8 cellular contexts compared by ENCODE assay signal in genomic region chr2:11775384-11775783, GRCh38. TPM values are rescaled to one million over a fixed set of nuclear protein-coding genes. Genes with fewer than 3 reads are reported as not detected.
DNase-seq lines count a peak whose midpoint lies in the region; ATAC-seq and TF ChIP-seq lines count a peak whose summit lies in the region.

No MANE protein-coding gene starts in this region.

- intact Hi-C loops in IMR-90 (cut with micrococcal nuclease), result loop anchor here (2.0 to 5.0 kb wide), 2 partner anchors 29 to 643 kb away; partner anchors contain the start of gene LPIN1

- H4K20me1 ChIP-seq in IMR-90 (ENCODE audit: insufficient read depth, low read length) (no peaks in the 10 kb centered on the region), fibroblast of lung (ENCODE audit: control insufficient read depth, extremely low read depth, insufficient read depth, low read length) (no peaks in the 10 kb centered on the region)

- H3K9me3 ChIP-seq in IMR-90 (ENCODE audit: control insufficient read depth, insufficient read depth, low read length) (no peaks in the 10 kb centered on the region), fibroblast of lung (ENCODE audit: control insufficient read depth, insufficient read depth, low read depth, low read length) (no peaks in the 10 kb centered on the region)

- H3K9ac ChIP-seq in IMR-90 (ENCODE audit: low read depth, low read length) (no peak overlapping the region), fibroblast of lung (ENCODE audit: insufficient read depth, low read length) (no peak overlapping the region)

- TF ChIP-seq POLR2A in IMR-90 (IDR thresholded peaks at IDR 0.05; ENCODE audit: low read depth, low read length), result no peak

- CTCF ChIA-PET in IMR-90 (lab: Yijun Ruan, JAX), result interaction anchor here (0.6 to 1.7 kb wide), 6 partner anchors 9 to 91 kb away, joined by 3 to 8 read pairs (median 4); no protein-coding TSS in a partner anchor

- H3K4me3 ChIP-seq in IMR-90 (ENCODE audit: insufficient read depth, low read depth, low read length), result no peak overlapping the region; the same call in 1 of the 2 replicates
- peak overlapping the region in 1 of 4 experiments; percentile 36 for H3K4me3 ChIP-seq in fibroblast of lung (replicated peaks in 1 of 4; ENCODE audit: control extremely low read depth in 1 of 4, insufficient read depth in 1 of 4, low read depth in 3 of 4, low read length in 4 of 4)

- TF ChIP-seq CTCF in GM13977 (IDR thresholded peaks at IDR 0.05; ENCODE audit: extremely low read depth, insufficient read depth, missing control alignments) (no peak), IMR-90 (conservative IDR thresholded peaks at IDR 0.05; ENCODE audit: low read depth, low read length) (no peak), fibroblast of lung (conservative IDR thresholded peaks at IDR 0.05 in 1 of 2, IDR thresholded peaks at IDR 0.05 in 1 of 2; ENCODE audit: low read depth in 1 of 2, low read length in 2 of 2) (no peak)

- H2BK20ac ChIP-seq in IMR-90 (ENCODE audit: low read depth, low read length), result 0 out of 2 replicates have a peak overlapping the region, but pooled peaks have one; percentile 22

- H3K79me2 ChIP-seq in fibroblast of lung (ENCODE audit: control insufficient read depth, insufficient read depth, low read length), result peaks cover 10% of the 10 kb centered on the region

- H3K4me2 ChIP-seq in IMR-90 (ENCODE audit: low read depth, low read length) (peak overlapping the region; percentile 49; the same call in 1 of the 2 replicates), fibroblast of lung (ENCODE audit: extremely low read depth, insufficient read depth, low read length) (peak overlapping the region; percentile 47)

- TF ChIP-seq RAD21 in IMR-90 (IDR thresholded peaks at IDR 0.05; ENCODE audit: low read length), result no peak

- H3K56ac ChIP-seq in IMR-90 (ENCODE audit: extremely low read depth, insufficient read depth, low read length), result no peak overlapping the region

- no peak overlapping the region for H4K91ac ChIP-seq in IMR-90 (ENCODE audit: insufficient read depth, low read depth, low read length)

- peaks cover 0 to 9% of the 10 kb centered on the region in 2 experiments; a peak in 1 of 4 replicates for H3K79me1 ChIP-seq in IMR-90 (ENCODE audit: low read depth in 1 of 2, low read length in 2 of 2)

- H3K14ac ChIP-seq in IMR-90 (replicated peaks; ENCODE audit: low read depth, low read length), result no peak overlapping the region

- H2AK5ac ChIP-seq in IMR-90 (ENCODE audit: low read depth, low read length), result no peak overlapping the region

- no peak overlapping the region for H3K27ac ChIP-seq in IMR-90 (ENCODE audit: insufficient read depth, low read length)
- no peak overlapping the region for H3K27ac ChIP-seq in fibroblast of lung (ENCODE audit: insufficient read depth, low read length)

- H3K18ac ChIP-seq in IMR-90 (ENCODE audit: low read depth, low read length), result no peak overlapping the region; the same call in 1 of the 2 replicates

- peak overlapping the region in 1 of 2 experiments; percentile 28; a peak in 1 of 4 replicates for H4K8ac ChIP-seq in IMR-90 (ENCODE audit: low read depth in 2 of 2, low read length in 2 of 2)

- peak overlapping the region; percentile 7 for H2BK5ac ChIP-seq in IMR-90 (ENCODE audit: low read depth, low read length, poor library complexity, severe bottlenecking)

- peak overlapping the region; percentile 4; the same call in 1 of the 2 replicates for H3K4ac ChIP-seq in IMR-90 (ENCODE audit: low read depth, low read length)

- H3K23ac ChIP-seq in IMR-90 (ENCODE audit: low read depth, low read length), result no peak overlapping the region; the same call in 1 of the 2 replicates

- peak overlapping the region; percentile 29 for H2BK120ac ChIP-seq in IMR-90 (ENCODE audit: low read depth, low read length)

- peaks cover 4% of the 10 kb centered on the region for H3K9me1 ChIP-seq in IMR-90 (ENCODE audit: insufficient read depth, low read length)

- BruUV-seq in IMR-90 (replicated peaks; lab: Mats Ljungman, UMichigan), result no TSS peak

- H2BK15ac ChIP-seq in IMR-90 (ENCODE audit: low read depth, low read length), result no peak overlapping the region

- POLR2A ChIA-PET in IMR-90 (lab: Charles Lee; ENCODE audit: unreplicated experiment), result interaction anchor here (0.6 kb wide), 1 partner anchor 29 kb away, joined by 4 read pairs; the partner anchor contains the start of gene LPIN1

- dilution Hi-C loops in IMR-90 (cut with HindIII; ENCODE audit: low sequenced_read_pairs, unreplicated experiment), result no loop called here

- H3K36me3 ChIP-seq in IMR-90 (ENCODE audit: control insufficient read depth, insufficient read depth, low read length) (peaks cover 31% of the 10 kb centered on the region), fibroblast of lung (ENCODE audit: control insufficient read depth, insufficient read depth, low read length) (peaks cover 26% of the 10 kb centered on the region)

- no peak overlapping the region for H2AK9ac ChIP-seq in IMR-90 (replicated peaks; ENCODE audit: low read depth, low read length, poor library complexity)

- peaks cover 7% of the 10 kb centered on the region for H3K4me1 ChIP-seq in IMR-90 (ENCODE audit: control insufficient read depth, insufficient read depth, low read length)
- peaks cover 5% of the 10 kb centered on the region for H3K4me1 ChIP-seq in fibroblast of lung (ENCODE audit: control insufficient read depth, extremely low read depth, insufficient read depth, low read length)

- peak; percentile 79 for DNase-seq in GM13977 (ENCODE audit: low spot score)
- peak; percentile 56 for DNase-seq in IMR-90
- DNase-seq in fibroblast of lung (ENCODE audit: low read depth in 2 of 2), result peak; percentile 19 to 51
- DNase-seq in NK-92 treated with Interleukin-12 subunit alpha and Interleukin-12 subunit beta, amount 100 ng/mL, for 24 hours (lab: John Stamatoyannopoulos, UW), result no peak
- DNase-seq in NCI-H2171 treated with DMSO at 0.1 percent for 48 hours (lab: John Stamatoyannopoulos, UW), result no peak
- no peak for DNase-seq in DMS79 treated with DMSO at 0.1 percent for 48 hours (lab: John Stamatoyannopoulos, UW)
- DNase-seq in SHP77 (lab: John Stamatoyannopoulos, UW), result no peak

- H3K27me3 ChIP-seq in IMR-90 (ENCODE audit: control insufficient read depth, insufficient read depth, low read length) (no peaks in the 10 kb centered on the region), fibroblast of lung (ENCODE audit: control insufficient read depth, insufficient read depth, low read length) (no peaks in the 10 kb centered on the region)

- H4K5ac ChIP-seq in IMR-90 (ENCODE audit: low read depth, low read length), result no peak overlapping the region

- ATAC-seq in GM21526 (IDR thresholded peaks at IDR 0.05; ENCODE audit: low FRiP score, unreplicated experiment) (peak; percentile 77), IMR-90 (ENCODE audit: low read depth) (peak; percentile 63)

- no CpG with 5 or more reads among the region's 4 CpGs for WGBS in IMR-90 (ENCODE audit: extremely low coverage in 2 of 2, insufficient read length in 1 of 2), 2 experiments

- in situ Hi-C loops in GM13977 (cut with MboI; ENCODE audit: low pct_unique_long_range_greater_than_20kb, low sequenced_read_pairs, unreplicated experiment), result no loop called here
- in situ Hi-C loops in IMR-90 (cut with MboI; ENCODE audit: low sequenced_read_pairs), result loop anchor here (10.0 kb wide), 1 partner anchor 301 kb away; no protein-coding TSS in a partner anchor

- H2AFZ ChIP-seq in IMR-90 (replicated peaks; ENCODE audit: low read length, poor library complexity) (no peak overlapping the region), fibroblast of lung (ENCODE audit: low read length) (no peak overlapping the region)

TF ChIP-seq in IMR-90, 13 proteins besides CTCF, POLR2A, EP300 and RAD21:
- TF ChIP-seq ELK1 (IDR thresholded peaks at IDR 0.05; ENCODE audit: borderline replicate concordance, low read depth, low read length) (no peak), NFE2L2 (IDR thresholded peaks at IDR 0.05; ENCODE audit: low read depth, low read length) (no peak), CHD1 (IDR thresholded peaks at IDR 0.05; ENCODE audit: low read depth, low read length) (no peak), MXI1 (IDR thresholded peaks at IDR 0.05; ENCODE audit: borderline replicate concordance, low read depth, low read length) (peak; percentile 38; the same call in 1 of the 2 replicates), BHLHE40 (IDR thresholded peaks at IDR 0.05; ENCODE audit: low read depth, low read length) (peak; percentile 10; the same call in 1 of the 2 replicates)

RNA-seq across cellular contexts. Expression of gene LPIN1, which starts 29.0 kb away (rescaled TPM):
- total RNA-seq in IMR-90 (2012; rRNA removed) (21.3 and 21.7 TPM in 2 replicates), fibroblast of lung (149 and 205 TPM in 2 replicates)
- polyA plus RNA-seq in IMR-90 (2012; rRNA removed) (24.4 and 25.1 TPM in 2 replicates), fibroblast of lung (87.8 and 97.4 TPM in 2 replicates)
- polyA plus RNA-seq in IMR-90 (2012; cell fraction: cytosol; rRNA removed), result 10.6 and 12.6 TPM in 2 replicates
- polyA plus RNA-seq in IMR-90 (2012; cell fraction: nucleus; rRNA removed; ENCODE audit: low replicate concordance), result 32.0 and 74.8 TPM in 2 replicates
- polyA plus RNA-seq in fibroblast of lung (2012), result 48.3 and 50.4 TPM in 2 replicates
- polyA minus RNA-seq in fibroblast of lung (ENCODE audit: low replicate concordance), result 35.1 and 63.6 TPM in 2 replicates

Comparison
In these comparisons a context has a peak if more than half of its experiments do, and no peak if none do; other contexts are left out.
1. DNase-seq: peak in GM13977 (single experiment), IMR-90 (single experiment) and fibroblast of lung (2 of 2); none in NK-92 treated with Interleukin-12 subunit alpha and Interleukin-12 subunit beta, amount 100 ng/mL, for 24 hours (single experiment), NCI-H2171 treated with DMSO at 0.1 percent for 48 hours (single experiment), DMS79 treated with DMSO at 0.1 percent for 48 hours (single experiment) and SHP77 (0 of 2).